ENCODE assay signal across 11 cellular contexts in genomic region chr3:148158210-148158609, GRCh38.
DNase-seq lines count a peak whose midpoint lies in the region; ATAC-seq and TF ChIP-seq lines count a peak whose summit lies in the region.
"Had no signal": no experiment of that assay in that cellular context is flagged by ENCODE, and none has a peak within 500 bp of the region (broad histone marks: within the 10 kb centered on the region; RNA-seq: fewer than 3 reads in every experiment).

No MANE protein-coding gene starts in this region.

- ATAC-seq in right cardiac atrium (peak; percentile 64 to 66), Right ventricle myocardium inferior (no peak), GM21717 (IDR thresholded peaks at IDR 0.05; ENCODE audit: unreplicated experiment) (no peak), GM18519 (IDR thresholded peaks at IDR 0.05; ENCODE audit: low FRiP score, unreplicated experiment) (no peak)
- ATAC-seq: activated T-cell treated with anti-CD3 and anti-CD28 coated beads, Interleukin-2, amount 50 U/mL, for 4 hours had no signal

- DNase-seq in right cardiac atrium: peak in 2 of 3 donors; percentile 14 to 25
- no peak for DNase-seq in Right ventricle myocardium inferior (ENCODE audit: missing footprints)
- DNase-seq in adrenal gland: peak; percentile 55 to 79 (median 68)
- peak in 39 of 42 donors; percentile 6 to 88 (median 58) for DNase-seq in head of caudate nucleus
- no peak for DNase-seq in dedifferentiated amniotic fluid mesenchymal stem cell (ENCODE audit: extremely low spot score)
- no peak for DNase-seq in lower leg skin (ENCODE audit: low spot score in 2 of 2)
- DNase-seq: activated T-cell treated with anti-CD3 and anti-CD28 coated beads, Interleukin-2, amount 50 U/mL, for 4 hours; NCI-H774; T-helper 9 cell had no signal

- H3K36me3 ChIP-seq in adrenal gland (replicated peaks in 1 of 2): no peaks in the 10 kb centered on the region

- intact Hi-C loops in right cardiac atrium (cut with DNase I): no loop called here
- intact Hi-C loops in Right ventricle myocardium inferior (cut with DNase I): no loop called here
- intact Hi-C loops in adrenal gland (cut with DNase I): no loop called here
- intact Hi-C loops in head of caudate nucleus (cut with DNase I): no loop called here
- intact Hi-C loops in lower leg skin (cut with DNase I; ENCODE audit: low total_unique reads): no loop called here

- 56% methylated on average over 3 of the region's 3 CpGs for WGBS in right cardiac atrium
- WGBS in adrenal gland, 4 donors: 54 to 60% (median 55%) methylated on average over 3 of the region's 3 CpGs
- WGBS in lower leg skin, 2 donors: 55 to 60% methylated on average over 3 of the region's 3 CpGs

- H3K27ac ChIP-seq in right cardiac atrium (ENCODE audit: low read length) (no peak overlapping the region), adrenal gland (no peak overlapping the region)

- TF ChIP-seq POLR2A in adrenal gland (IDR thresholded peaks at IDR 0.05): no peak
- no peak for TF ChIP-seq POLR2A in lower leg skin (IDR thresholded peaks at IDR 0.05)

- H3K4me3 ChIP-seq in right cardiac atrium (ENCODE audit: low read length) (no peak overlapping the region), adrenal gland (no peak overlapping the region), lower leg skin (ENCODE audit: low read depth, poor library complexity, severe bottlenecking) (no peak overlapping the region)

- TF ChIP-seq CTCF in adrenal gland (IDR thresholded peaks at IDR 0.05): no peak
- no peak for TF ChIP-seq CTCF in lower leg skin (IDR thresholded peaks at IDR 0.05)

- H3K9me3 ChIP-seq in right cardiac atrium (ENCODE audit: control insufficient read depth, low read length) (no peaks in the 10 kb centered on the region), adrenal gland (replicated peaks in 1 of 3) (no peaks in the 10 kb centered on the region)

- H3K4me1 ChIP-seq in right cardiac atrium (ENCODE audit: control insufficient read depth, insufficient read depth, low read length) (no peaks in the 10 kb centered on the region), adrenal gland (replicated peaks in 1 of 2) (no peaks in the 10 kb centered on the region)

- H3K27me3 ChIP-seq in right cardiac atrium (ENCODE audit: control insufficient read depth, insufficient read depth) (no peaks in the 10 kb centered on the region), adrenal gland (no peaks in the 10 kb centered on the region)

Comparison
In these comparisons a context has a peak if more than half of its experiments do, and no peak if none do; other contexts are left out.
1. ATAC-seq: peak in right cardiac atrium (2 of 2); none in Right ventricle myocardium inferior (single experiment), GM21717 (single experiment) and GM18519 (single experiment).
2. DNase-seq: peak in right cardiac atrium (2 of 3), adrenal gland (7 of 7) and head of caudate nucleus (39 of 42); none in Right ventricle myocardium inferior (single experiment), dedifferentiated amniotic fluid mesenchymal stem cell (single experiment) and lower leg skin (0 of 2).